ENCODE assay signal across 2 cellular contexts in genomic region chr1:207969528-207969927, GRCh38.
TF ChIP-seq lines count a peak whose summit lies in the region.

No MANE protein-coding gene starts in this region.

TF ChIP-seq in HCT116, 20 proteins besides CTCF, POLR2A, EP300 and RAD21:
- no peak for TF ChIP-seq SIN3A (IDR thresholded peaks at IDR 0.05; ENCODE audit: low read depth)

TF ChIP-seq in IMR-90, 13 proteins besides CTCF, POLR2A, EP300 and RAD21:
- TF ChIP-seq, protein P1, sequence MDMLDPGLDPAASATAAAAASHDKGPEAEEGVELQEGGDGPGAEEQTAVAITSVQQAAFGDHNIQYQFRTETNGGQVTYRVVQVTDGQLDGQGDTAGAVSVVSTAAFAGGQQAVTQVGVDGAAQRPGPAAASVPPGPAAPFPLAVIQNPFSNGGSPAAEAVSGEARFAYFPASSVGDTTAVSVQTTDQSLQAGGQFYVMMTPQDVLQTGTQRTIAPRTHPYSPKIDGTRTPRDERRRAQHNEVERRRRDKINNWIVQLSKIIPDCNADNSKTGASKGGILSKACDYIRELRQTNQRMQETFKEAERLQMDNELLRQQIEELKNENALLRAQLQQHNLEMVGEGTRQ (IDR thresholded peaks at IDR 0.05; ENCODE audit: low read depth, low read length), result peak; percentile 21; the same call in 1 of the 2 replicates
- TF ChIP-seq CEBPB (IDR thresholded peaks at IDR 0.05; ENCODE audit: low read depth, low read length), result no peak
